In genomic region chr3:149575213-149575961, GRCh38 we compare ENCODE assay signal across 9 cellular contexts.
DNase-seq lines count a peak whose midpoint lies in the region; ATAC-seq and TF ChIP-seq lines count a peak whose summit lies in the region.
"Had no signal": no experiment of that assay in that cellular context is flagged by ENCODE, and none has a peak within 500 bp of the region (broad histone marks: within the 10 kb centered on the region; RNA-seq: fewer than 3 reads in every experiment).

No MANE protein-coding gene starts in this region.

- H3K9me3 ChIP-seq in hepatocyte (ENCODE audit: low read depth) = no peaks in the 10 kb centered on the region

- no peak for ATAC-seq in activated CD8-positive, alpha-beta T cell treated with anti-CD3 and anti-CD28 coated beads, Interleukin-2, amount 10 ng/mL, durations not matched to agents 7 days and 5 days
- ATAC-seq in HG03521 (IDR thresholded peaks at IDR 0.05; ENCODE audit: unreplicated experiment) = no peak
- ATAC-seq in HG03378 (IDR thresholded peaks at IDR 0.05; ENCODE audit: unreplicated experiment) = no peak

- peak overlapping the region; percentile 49 for H3K4me2 ChIP-seq in hepatocyte

- peaks cover 96% of the 10 kb centered on the region for H3K4me1 Mint-ChIP-seq in HFFc6 (ENCODE audit: low read depth)
- peaks cover 20% of the 10 kb centered on the region for H3K4me1 Mint-ChIP-seq in activated CD8-positive, alpha-beta T cell treated with anti-CD3 and anti-CD28 coated beads, Interleukin-2, amount 10 ng/mL, durations not matched to agents 7 days and 5 days (ENCODE audit: low read depth)

- CTCF ChIA-PET in activated CD8-positive, alpha-beta T cell treated with anti-CD3 and anti-CD28 coated beads, Interleukin-2, amount 10 ng/mL, durations not matched to agents 7 days and 5 days (lab: Charles Lee) = interaction anchor here (1.0 kb wide), 1 partner anchor 83 kb away, joined by 3 read pairs; the partner anchor contains the start of gene WWTR1

- H3K36me3 ChIP-seq in hepatocyte (replicated peaks; ENCODE audit: insufficient read depth, low read depth) = no peaks in the 10 kb centered on the region

- 42 to 44% (median 44%) methylated on average over 7 of the region's 7 CpGs for WGBS in adipose tissue, 3 donors
- WGBS in hepatocyte (ENCODE audit: low lambda C conversion rate, missing lambda C conversion rate) = 69% methylated on average over 7 of the region's 7 CpGs

- peak overlapping the region; percentile 77 for H3K4me3 Mint-ChIP-seq in HFFc6
- H3K4me3 Mint-ChIP-seq in activated CD8-positive, alpha-beta T cell treated with anti-CD3 and anti-CD28 coated beads, Interleukin-2, amount 10 ng/mL, durations not matched to agents 7 days and 5 days = no peak overlapping the region
- H3K4me3 Mint-ChIP-seq: activated naive CD4-positive, alpha-beta T cell treated with anti-CD3 and anti-CD28 coated beads, Interleukin-2, amount 50 U/mL, for 24 hours had no signal

- H3K36me3 Mint-ChIP-seq in HFFc6 (ENCODE audit: low read depth) = peaks cover 31% of the 10 kb centered on the region
- H3K36me3 Mint-ChIP-seq in activated CD8-positive, alpha-beta T cell treated with anti-CD3 and anti-CD28 coated beads, Interleukin-2, amount 10 ng/mL, durations not matched to agents 7 days and 5 days (ENCODE audit: low read depth) = peaks cover 2% of the 10 kb centered on the region
- H3K36me3 Mint-ChIP-seq: activated naive CD4-positive, alpha-beta T cell treated with anti-CD3 and anti-CD28 coated beads, Interleukin-2, amount 50 U/mL, for 24 hours had no signal

- H3K27ac ChIP-seq in adipose tissue (ENCODE audit: low read depth, low read length) (peak overlapping the region; percentile 58), hepatocyte (peak overlapping the region; percentile 84)

- H3K4me1 ChIP-seq in hepatocyte (ENCODE audit: insufficient read depth) = peaks cover 22% of the 10 kb centered on the region

- TF ChIP-seq CTCF in HFFc6 (IDR thresholded peaks at IDR 0.05) (no peak), hepatocyte (IDR thresholded peaks at IDR 0.05; ENCODE audit: poor library complexity) (no peak)

- no peaks in the 10 kb centered on the region for H3K27me3 ChIP-seq in hepatocyte

- H3K79me2 ChIP-seq in hepatocyte = peaks cover 62% of the 10 kb centered on the region

- POLR2A ChIA-PET in activated CD8-positive, alpha-beta T cell treated with anti-CD3 and anti-CD28 coated beads, Interleukin-2, amount 10 ng/mL, durations not matched to agents 7 days and 5 days (lab: Charles Lee) = interaction anchor here (0.6 kb wide), 1 partner anchor 28 kb away, joined by 4 read pairs; no protein-coding TSS in a partner anchor

- H2AFZ ChIP-seq in hepatocyte = no peak overlapping the region

- H3K9me3 Mint-ChIP-seq in HFFc6 = no peaks in the 10 kb centered on the region
- peaks cover 5% of the 10 kb centered on the region for H3K9me3 Mint-ChIP-seq in activated CD8-positive, alpha-beta T cell treated with anti-CD3 and anti-CD28 coated beads, Interleukin-2, amount 10 ng/mL, durations not matched to agents 7 days and 5 days (ENCODE audit: insufficient read depth)
- H3K9me3 Mint-ChIP-seq: activated naive CD4-positive, alpha-beta T cell treated with anti-CD3 and anti-CD28 coated beads, Interleukin-2, amount 50 U/mL, for 24 hours had no signal

- H3K9me2 ChIP-seq in hepatocyte (replicated peaks; ENCODE audit: insufficient read depth) = no peaks in the 10 kb centered on the region

- H3K4me3 ChIP-seq in hepatocyte = no peak overlapping the region

- peak overlapping the region; percentile 97 for H3K27ac Mint-ChIP-seq in HFFc6
- H3K27ac Mint-ChIP-seq in activated CD8-positive, alpha-beta T cell treated with anti-CD3 and anti-CD28 coated beads, Interleukin-2, amount 10 ng/mL, durations not matched to agents 7 days and 5 days = no peak overlapping the region
- H3K27ac Mint-ChIP-seq: activated naive CD4-positive, alpha-beta T cell treated with anti-CD3 and anti-CD28 coated beads, Interleukin-2, amount 50 U/mL, for 24 hours had no signal

- DNase-seq in HFFc6 (peak; percentile 88), hepatocyte (ENCODE audit: low spot score) (peak; percentile 16), superior temporal gyrus (ENCODE audit: extremely low spot score) (peak; percentile 33), cerebellar nuclear complex (lab: John Stamatoyannopoulos, UW) (no peak)
- no peak for DNase-seq in activated CD8-positive, alpha-beta T cell treated with anti-CD3 and anti-CD28 coated beads, Interleukin-2, amount 10 ng/mL, durations not matched to agents 7 days and 5 days

- no peaks in the 10 kb centered on the region for H3K27me3 Mint-ChIP-seq in HFFc6 (ENCODE audit: insufficient read depth)
- H3K27me3 Mint-ChIP-seq in activated CD8-positive, alpha-beta T cell treated with anti-CD3 and anti-CD28 coated beads, Interleukin-2, amount 10 ng/mL, durations not matched to agents 7 days and 5 days (ENCODE audit: low read depth) = peaks cover 5% of the 10 kb centered on the region
- H3K27me3 Mint-ChIP-seq: activated naive CD4-positive, alpha-beta T cell treated with anti-CD3 and anti-CD28 coated beads, Interleukin-2, amount 50 U/mL, for 24 hours had no signal

- H4K20me1 ChIP-seq in hepatocyte (ENCODE audit: insufficient read depth, poor library complexity, severe bottlenecking) = no peaks in the 10 kb centered on the region

Comparison
In these comparisons a context has a peak if more than half of its experiments do, and no peak if none do; other contexts are left out.
1. DNase-seq: peak in HFFc6 (single experiment), hepatocyte (single experiment) and superior temporal gyrus (single experiment); none in activated CD8-positive, alpha-beta T cell treated with anti-CD3 and anti-CD28 coated beads, Interleukin-2, amount 10 ng/mL, durations not matched to agents 7 days and 5 days (single experiment) and cerebellar nuclear complex (0 of 2).